19 cellular contexts compared by ENCODE assay signal in the genomic region with DNA sequence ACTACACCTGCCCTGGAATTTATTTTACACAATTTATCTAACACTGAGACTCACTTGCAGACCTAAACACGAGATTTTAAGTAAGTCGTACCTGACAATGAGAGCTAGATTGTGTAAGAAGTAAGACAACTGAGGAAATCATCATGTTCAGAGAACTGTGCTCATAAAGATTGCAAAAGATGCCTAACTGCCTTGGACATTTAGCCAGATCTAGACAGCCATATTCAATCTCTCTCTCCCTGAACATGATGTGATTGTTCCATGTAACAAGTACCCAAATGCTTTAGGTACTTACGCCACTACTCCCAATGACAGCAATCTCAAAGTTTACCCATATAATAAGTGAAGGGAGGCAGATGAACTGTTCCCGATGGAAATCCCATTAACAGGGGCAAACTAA.
DNase-seq lines count a peak whose midpoint lies in the region; ATAC-seq and TF ChIP-seq lines count a peak whose summit lies in the region.
"Had no signal": no experiment of that assay in that cellular context is flagged by ENCODE, and none has a peak within 500 bp of the region (broad histone marks: within the 10 kb centered on the region; RNA-seq: fewer than 3 reads in every experiment).

No MANE protein-coding gene starts in this region.

- H3K23ac ChIP-seq in H9 (ENCODE audit: insufficient read length, low read depth, low read length) = no peak overlapping the region

- TF ChIP-seq CTCF in H9 (conservative IDR thresholded peaks at IDR 0.05) (no peak), endodermal cell (conservative IDR thresholded peaks at IDR 0.05) (no peak), lower lobe of right lung (IDR thresholded peaks at IDR 0.05) (no peak), brain microvascular endothelial cell (IDR thresholded peaks at IDR 0.05; ENCODE audit: low read depth, low read length, missing control alignments) (no peak)

- H3K4me3 Mint-ChIP-seq in H9 (no peak overlapping the region), endodermal cell (no peak overlapping the region)
- H3K4me3 Mint-ChIP-seq: CD4-positive, CD25-positive, alpha-beta regulatory T cell; CD8-positive, alpha-beta memory T cell had no signal

- H3K23me2 ChIP-seq in H9 (ENCODE audit: insufficient read length, low read depth, low read length, poor library complexity, severe bottlenecking) = no peaks in the 10 kb centered on the region

- H4K8ac ChIP-seq in H9 (replicated peaks; ENCODE audit: insufficient read length, low read depth, low read length) = no peak overlapping the region

- H4K5ac ChIP-seq in H9 (ENCODE audit: insufficient read length, low read depth, low read length) = peak overlapping the region; percentile 42

- H2BK12ac ChIP-seq in H9 (ENCODE audit: insufficient read length, low read depth, low read length) = peak overlapping the region; percentile 45

- H2BK120ac ChIP-seq in H9 (ENCODE audit: low read depth, low read length, poor library complexity, severe bottlenecking) = no peak overlapping the region

- no peaks in the 10 kb centered on the region for H3K9me3 ChIP-seq in H9 (ENCODE audit: control insufficient read depth, low read depth, low read length)
- H3K9me3 ChIP-seq in HUES64 (ENCODE audit: insufficient read depth, low read depth, low read length) = peaks cover 5% of the 10 kb centered on the region; the same call in 1 of the 2 replicates
- H3K9me3 ChIP-seq in endodermal cell (ENCODE audit: control insufficient read depth, low read length) = no peaks in the 10 kb centered on the region
- H3K9me3 ChIP-seq in lower lobe of right lung = no peaks in the 10 kb centered on the region
- H3K9me3 ChIP-seq: BE2C, Caco-2, HAP-1 had no signal

- H2BK5ac ChIP-seq in H9 (ENCODE audit: insufficient read length, low read length) = no peak overlapping the region

- H3K27me3 ChIP-seq in H9 (ENCODE audit: insufficient read depth, low read length) (no peaks in the 10 kb centered on the region), HUES64 (ENCODE audit: insufficient read depth, low read length) (no peaks in the 10 kb centered on the region), endodermal cell (ENCODE audit: control insufficient read depth, insufficient read depth, low read length, poor library complexity, severe bottlenecking) (no peaks in the 10 kb centered on the region), lower lobe of right lung (ENCODE audit: low read depth) (no peaks in the 10 kb centered on the region), brain microvascular endothelial cell (replicated peaks) (no peaks in the 10 kb centered on the region)
- H3K27me3 ChIP-seq: BE2C had no signal

- in situ Hi-C loops in brain microvascular endothelial cell (cut with HindIII; ENCODE audit: low pct_ligation_motif_present, low sequenced_read_pairs) = no loop called here

- no peak overlapping the region for H3K56ac ChIP-seq in H9 (ENCODE audit: insufficient read length, low read depth, low read length)

- H3K36me3 Mint-ChIP-seq in H9 (ENCODE audit: insufficient read depth in 1 of 3, low read depth in 3 of 3) = peaks cover 7 to 10% (median 7%) of the 10 kb centered on the region in 3 experiments; a peak in 6 of 7 replicates
- H3K36me3 Mint-ChIP-seq in endodermal cell (ENCODE audit: low read depth) = no peaks in the 10 kb centered on the region
- H3K36me3 Mint-ChIP-seq: CD4-positive, CD25-positive, alpha-beta regulatory T cell; CD8-positive, alpha-beta memory T cell had no signal

- H3K4me1 Mint-ChIP-seq in H9 (peaks cover 30 to 38% of the 10 kb centered on the region in 2 experiments), endodermal cell (peaks cover 13% of the 10 kb centered on the region)
- H3K4me1 Mint-ChIP-seq: CD4-positive, CD25-positive, alpha-beta regulatory T cell; CD8-positive, alpha-beta memory T cell had no signal

- H3K79me2 ChIP-seq in H9 (ENCODE audit: insufficient read depth, low read length) = no peaks in the 10 kb centered on the region

- H3K4me3 ChIP-seq in HUES64 (ENCODE audit: low read length) (no peak overlapping the region), endodermal cell (ENCODE audit: low read length) (no peak overlapping the region), lower lobe of right lung (no peak overlapping the region), brain microvascular endothelial cell (ENCODE audit: low read depth, low read length) (no peak overlapping the region)
- H3K4me3 ChIP-seq: HAP-1, K562 had no signal

- H3K36me3 ChIP-seq in HUES64 (ENCODE audit: insufficient read depth, low read length) (no peaks in the 10 kb centered on the region), endodermal cell (ENCODE audit: control insufficient read depth, insufficient read depth, low read length) (no peaks in the 10 kb centered on the region), lower lobe of right lung (no peaks in the 10 kb centered on the region), brain microvascular endothelial cell (replicated peaks) (no peaks in the 10 kb centered on the region)
- H3K36me3 ChIP-seq: BE2C, HAP-1 had no signal

- ATAC-seq in lower lobe of right lung = peak; percentile 39 to 56
- ATAC-seq: K562 had no signal

- no peak overlapping the region for H2AK5ac ChIP-seq in H9 (ENCODE audit: insufficient read length, low read length)

- DNase-seq in H9 (no peak), endodermal cell (no peak), lower lobe of right lung (no peak), T-helper 9 cell (no peak), nucleus accumbens (lab: John Stamatoyannopoulos, UW) (no peak), brain microvascular endothelial cell (no peak)
- DNase-seq: ACHN; BE2C; C1 segment of cervical spinal cord; Caco-2; CD4-positive, CD25-positive, alpha-beta regulatory T cell; CD8-positive, alpha-beta memory T cell; DMS79; GDM1; GOT3; IMR-90 had no signal

- no peaks in the 10 kb centered on the region; the same call in 1 of the 2 replicates for H3K27me3 Mint-ChIP-seq in H9 (ENCODE audit: low read depth)
- H3K27me3 Mint-ChIP-seq in endodermal cell (ENCODE audit: insufficient read depth) = no peaks in the 10 kb centered on the region

- no peak overlapping the region for H3T11ph ChIP-seq in H9 (ENCODE audit: low read length)

- H3K4ac ChIP-seq in H9 (ENCODE audit: low read depth, low read length) = no peak overlapping the region; the same call in 1 of the 2 replicates

- H2BK15ac ChIP-seq in H9 (ENCODE audit: low read depth, low read length) = no peak overlapping the region

- no peak overlapping the region for H3K4me2 ChIP-seq in H9 (ENCODE audit: insufficient read depth, insufficient read length, low read length)

- no peaks in the 10 kb centered on the region for H4K20me1 ChIP-seq in H9 (ENCODE audit: control insufficient read depth, insufficient read depth, insufficient read length)

- WGBS in H9 (ENCODE audit: extremely low coverage, insufficient read length, low lambda C conversion rate) = no CpG with 5 or more reads among the region's 4 CpGs
- WGBS in HUES64 = 92% methylated on average over 4 of the region's 4 CpGs
- 94 to 100% methylated on average over 3 to 4 of the region's 4 CpGs for WGBS in endodermal cell (ENCODE audit: insufficient coverage in 1 of 2, insufficient read length in 1 of 2), 2 experiments

- H2BK20ac ChIP-seq in H9 (ENCODE audit: low read depth, low read length, poor library complexity, severe bottlenecking) = peak overlapping the region; percentile 66

- no peak overlapping the region; the same call in 1 of the 2 replicates for H3K14ac ChIP-seq in H9 (ENCODE audit: insufficient read depth, low read length)

- no peak overlapping the region for H2AFZ ChIP-seq in H9 (ENCODE audit: low read length)

- H3K27ac ChIP-seq in H9 (ENCODE audit: insufficient read length, low read depth, low read length) (peak overlapping the region; percentile 13), HUES64 (ENCODE audit: low read depth, low read length) (peak overlapping the region; percentile 38; the same call in 1 of the 2 replicates), endodermal cell (ENCODE audit: low read depth, low read length) (no peak overlapping the region), lower lobe of right lung (no peak overlapping the region), brain microvascular endothelial cell (no peak overlapping the region)

- H3K9me3 Mint-ChIP-seq in H9 = peaks cover 7 to 8% of the 10 kb centered on the region in 2 experiments; a peak in 4 of 5 replicates
- H3K9me3 Mint-ChIP-seq in endodermal cell = peaks cover 13% of the 10 kb centered on the region
- H3K9me3 Mint-ChIP-seq: CD8-positive, alpha-beta memory T cell had no signal

- H3K27ac Mint-ChIP-seq in H9 (peak overlapping the region in 2 of 3 experiments; percentile 43 to 86; a peak in 2 of 7 replicates), endodermal cell (peak overlapping the region; percentile 41)
- H3K27ac Mint-ChIP-seq: CD4-positive, CD25-positive, alpha-beta regulatory T cell; CD8-positive, alpha-beta memory T cell had no signal

- H3K18ac ChIP-seq in H9 (ENCODE audit: insufficient read length, low read depth, low read length) = peak overlapping the region; percentile 66

- intact Hi-C loops in lower lobe of right lung (cut with DNase I) = no loop called here

- H3K4me1 ChIP-seq in H9 (ENCODE audit: insufficient read depth, low read length) = peaks cover 9% of the 10 kb centered on the region; the same call in 1 of the 2 replicates
- peaks cover 21% of the 10 kb centered on the region for H3K4me1 ChIP-seq in HUES64 (ENCODE audit: insufficient read depth, low read length)
- no peaks in the 10 kb centered on the region for H3K4me1 ChIP-seq in endodermal cell (ENCODE audit: control insufficient read depth, insufficient read depth, low read length)
- H3K4me1 ChIP-seq in lower lobe of right lung = no peaks in the 10 kb centered on the region
- H3K4me1 ChIP-seq: Caco-2 had no signal

- no peak overlapping the region for H3K9ac ChIP-seq in H9 (ENCODE audit: extremely low read depth, insufficient read length, low read length)
- no peak overlapping the region for H3K9ac ChIP-seq in HUES64 (ENCODE audit: low read depth, low read length)
- no peak overlapping the region for H3K9ac ChIP-seq in endodermal cell (ENCODE audit: extremely low read depth, low read length, poor library complexity, severe bottlenecking)

- no peaks in the 10 kb centered on the region for H3K79me1 ChIP-seq in H9 (ENCODE audit: insufficient read depth, low read depth, low read length, poor library complexity, severe bottlenecking)

- no peak overlapping the region for H4K91ac ChIP-seq in H9 (ENCODE audit: insufficient read length, low read depth, low read length)

Comparison
In these comparisons a context has a peak if more than half of its experiments do, and no peak if none do; other contexts are left out.
1. H3K27ac ChIP-seq: peak in H9 (single experiment) and HUES64 (single experiment); none in endodermal cell (single experiment), lower lobe of right lung (single experiment) and brain microvascular endothelial cell (single experiment).